In genomic region chr11:94494200-94494545, GRCh38 we compare ENCODE assay signal across 6 cellular contexts. TPM values are rescaled to one million over a fixed set of nuclear protein-coding genes. Genes with fewer than 3 reads are reported as not detected.
A peak's percentile ranks its signal among the peaks of the same experiment; 100 is the strongest.
DNase-seq lines count a peak whose midpoint lies in the region; FAIRE-seq and TF ChIP-seq lines count a peak whose summit lies in the region.

No MANE protein-coding gene starts in this region.

- peak overlapping the region; percentile 76 for H2AFZ ChIP-seq in keratinocyte (ENCODE audit: control insufficient read depth, low read length)

- peaks cover 18 to 30% (median 24%) of the 10 kb centered on the region in 10 experiments for H3K4me1 ChIP-seq in BLaER1 treated with 17β-estradiol and CSF1 and Interleukin-3, amounts not matched to agents 10 nM and 100 nM
- peaks cover 13% of the 10 kb centered on the region for H3K4me1 ChIP-seq in keratinocyte (ENCODE audit: control insufficient read depth, extremely low read depth, insufficient read depth, low read length)

- no peak for TF ChIP-seq CTCF in keratinocyte (optimal IDR thresholded peaks at IDR 0.05 in 1 of 3, IDR thresholded peaks at IDR 0.05 in 1 of 3, conservative IDR thresholded peaks at IDR 0.05 in 1 of 3; ENCODE audit: extremely low read depth in 1 of 3, insufficient read depth in 2 of 3, low read length in 3 of 3)

- peaks cover 19% of the 10 kb centered on the region for H3K79me2 ChIP-seq in keratinocyte (ENCODE audit: control insufficient read depth, insufficient read depth, low read length)

- H3K4me2 ChIP-seq in BLaER1 treated with 17β-estradiol and CSF1 and Interleukin-3, amounts not matched to agents 10 nM and 100 nM = peak overlapping the region; percentile 78 to 94 (median 84)
- H3K4me2 ChIP-seq in keratinocyte (ENCODE audit: control insufficient read depth, extremely low read depth, insufficient read depth, low read depth, low read length) = peak overlapping the region; percentile 94

- FAIRE-seq in keratinocyte (lab: Jason Lieb, UNC) = no peak

- peak overlapping the region; percentile 82 to 93 (median 88) for H3K27ac ChIP-seq in BLaER1 treated with 17β-estradiol and CSF1 and Interleukin-3, amounts not matched to agents 10 nM and 100 nM
- peak overlapping the region; percentile 93 for H3K27ac ChIP-seq in keratinocyte (ENCODE audit: control insufficient read depth, insufficient read depth, low read length)

- H3K36me3 ChIP-seq in BLaER1 treated with 17β-estradiol and CSF1 and Interleukin-3, amounts not matched to agents 10 nM and 100 nM = peaks cover 41 to 52% (median 45%) of the 10 kb centered on the region in 11 experiments
- H3K36me3 ChIP-seq in H7 (replicated peaks; ENCODE audit: control insufficient read depth, insufficient read depth, low read length) = peaks cover 6% of the 10 kb centered on the region
- H3K36me3 ChIP-seq in keratinocyte (ENCODE audit: control insufficient read depth in 2 of 2, extremely low read depth in 1 of 2, insufficient read depth in 2 of 2, low read length in 2 of 2) = peaks cover 2 to 10% of the 10 kb centered on the region in 2 experiments

- dilution Hi-C loops in keratinocyte (cut with MboI; ENCODE audit: extremely low pct_ligation_motif_present, low sequenced_read_pairs) = no loop called here

- H3K9me1 ChIP-seq in keratinocyte (ENCODE audit: control insufficient read depth, extremely low read depth, insufficient read depth, low read length) = no peaks in the 10 kb centered on the region

- H3K4me3 ChIP-seq in BLaER1 treated with 17β-estradiol and CSF1 and Interleukin-3, amounts not matched to agents 10 nM and 100 nM = peak overlapping the region; percentile 74 to 91 (median 86)
- H3K4me3 ChIP-seq in H7 (ENCODE audit: insufficient read depth, low read depth, low read length) = peak overlapping the region; percentile 74
- peak overlapping the region; percentile 84 to 93 (median 88) for H3K4me3 ChIP-seq in keratinocyte (ENCODE audit: control insufficient read depth in 2 of 3, extremely low read depth in 1 of 3, insufficient read depth in 2 of 3, low read depth in 1 of 3, low read length in 3 of 3)

- peaks cover 0 to 13% (median 0%) of the 10 kb centered on the region in 11 experiments; a peak in 2 of 22 replicates for H4K20me1 ChIP-seq in BLaER1 treated with 17β-estradiol and CSF1 and Interleukin-3, amounts not matched to agents 10 nM and 100 nM
- no peaks in the 10 kb centered on the region for H4K20me1 ChIP-seq in keratinocyte (ENCODE audit: control insufficient read depth, extremely low read depth, insufficient read depth, low read length)

- peak overlapping the region; percentile 87 to 94 (median 91) for H3K9ac ChIP-seq in BLaER1 treated with 17β-estradiol and CSF1 and Interleukin-3, amounts not matched to agents 10 nM and 100 nM
- H3K9ac ChIP-seq in keratinocyte (ENCODE audit: control insufficient read depth, extremely low read depth, insufficient read depth, low read length) = peak overlapping the region; percentile 95

- DNase-seq in H7 (no peak), SW480 (ENCODE audit: low spot score) (peak; percentile 21), keratinocyte (ENCODE audit: low read depth, low spot score) (no peak), NCI-H2196 (lab: John Stamatoyannopoulos, UW; ENCODE audit: unreplicated experiment) (no peak), NOMO-1 (lab: John Stamatoyannopoulos, UW; ENCODE audit: unreplicated experiment in 2 of 2) (no peak)

- H3K9me3 ChIP-seq in BLaER1 treated with 17β-estradiol and CSF1 and Interleukin-3, amounts not matched to agents 10 nM and 100 nM (replicated peaks in 1 of 11) = peaks cover 0 to 3% (median 0%) of the 10 kb centered on the region in 11 experiments; a peak in 2 of 22 replicates
- no peaks in the 10 kb centered on the region for H3K9me3 ChIP-seq in keratinocyte (ENCODE audit: control insufficient read depth, low read depth, low read length)

- H3K27me3 ChIP-seq in BLaER1 treated with 17β-estradiol and CSF1 and Interleukin-3, amounts not matched to agents 10 nM and 100 nM = no peaks in the 10 kb centered on the region
- H3K27me3 ChIP-seq in H7 (ENCODE audit: control insufficient read depth, insufficient read depth, low read length) = no peaks in the 10 kb centered on the region
- H3K27me3 ChIP-seq in keratinocyte (ENCODE audit: control insufficient read depth, extremely low read depth, insufficient read depth, low read length) = no peaks in the 10 kb centered on the region

RNA-seq across cellular contexts. Expression of gene ANKRD49, which starts 0.4 kb away (rescaled TPM):
- 10.0 and 18.2 TPM in 2 replicates for total RNA-seq in H7 (2014; rRNA removed; shearing (Covaris generic))
- polyA plus RNA-seq in keratinocyte = 7.9 to 17.1 TPM (median 15.0 TPM) in 3 replicates
- polyA plus RNA-seq in keratinocyte (2011; ENCODE audit: low read depth) = 57.7 TPM
- polyA plus RNA-seq in keratinocyte (2011; cell fraction: cytosol; rRNA removed) = 4.7 and 10.5 TPM in 2 replicates
- polyA plus RNA-seq in keratinocyte (2011; cell fraction: nucleus; rRNA removed) = 18.3 and 25.2 TPM in 2 replicates
- 7.6 and 15.6 TPM in 2 replicates for polyA plus RNA-seq in keratinocyte (2012; ENCODE audit: low replicate concordance)
- 1.2 to 7.2 TPM (median 4.1 TPM) in 3 replicates for polyA minus RNA-seq in keratinocyte
- polyA minus RNA-seq in keratinocyte (2011; cell fraction: cytosol; rRNA and poly(A)+ RNA removed) = 5.2 TPM
- 3.3 and 4.7 TPM in 2 replicates for polyA minus RNA-seq in keratinocyte (2011; cell fraction: nucleus; rRNA and poly(A)+ RNA removed)

RNA-seq across cellular contexts. Expression of gene MRE11, which starts 0.5 kb away (rescaled TPM):
- total RNA-seq in H7 (2014; rRNA removed; shearing (Covaris generic)) = 14.8 and 18.5 TPM in 2 replicates
- polyA plus RNA-seq in keratinocyte = 6.9 to 12.4 TPM (median 7.0 TPM) in 3 replicates
- 7.5 TPM for polyA plus RNA-seq in keratinocyte (2011; ENCODE audit: low read depth)
- polyA plus RNA-seq in keratinocyte (2011; cell fraction: cytosol; rRNA removed) = 4.3 and 9.6 TPM in 2 replicates
- 11.8 and 14.6 TPM in 2 replicates for polyA plus RNA-seq in keratinocyte (2011; cell fraction: nucleus; rRNA removed)
- polyA plus RNA-seq in keratinocyte (2012; ENCODE audit: low replicate concordance) = 6.3 and 9.9 TPM in 2 replicates
- 2.0 to 12.9 TPM (median 4.6 TPM) in 3 replicates for polyA minus RNA-seq in keratinocyte
- 9.0 TPM for polyA minus RNA-seq in keratinocyte (2011; cell fraction: cytosol; rRNA and poly(A)+ RNA removed)
- 8.1 and 18.7 TPM in 2 replicates for polyA minus RNA-seq in keratinocyte (2011; cell fraction: nucleus; rRNA and poly(A)+ RNA removed)

RNA-seq across cellular contexts. Expression of gene C11orf97, which starts 18.1 kb away (rescaled TPM):
- not detected in 2 replicates for total RNA-seq in H7 (2014; rRNA removed; shearing (Covaris generic))
- not detected in 3 replicates for polyA plus RNA-seq in keratinocyte
- not detected for polyA plus RNA-seq in keratinocyte (2011; ENCODE audit: low read depth)
- not detected in 2 replicates for polyA plus RNA-seq in keratinocyte (2011; cell fraction: cytosol; rRNA removed)
- not detected in 2 replicates for polyA plus RNA-seq in keratinocyte (2011; cell fraction: nucleus; rRNA removed)
- not detected in 2 replicates for polyA plus RNA-seq in keratinocyte (2012; ENCODE audit: low replicate concordance)
- polyA minus RNA-seq in keratinocyte = not detected in 3 replicates
- not detected for polyA minus RNA-seq in keratinocyte (2011; cell fraction: cytosol; rRNA and poly(A)+ RNA removed)
- polyA minus RNA-seq in keratinocyte (2011; cell fraction: nucleus; rRNA and poly(A)+ RNA removed) = not detected in 2 replicates

RNA-seq across cellular contexts. Expression of gene FUT4, which starts 49.5 kb away (rescaled TPM):
- 7.5 and 8.6 TPM in 2 replicates for total RNA-seq in H7 (2014; rRNA removed; shearing (Covaris generic))
- polyA plus RNA-seq in keratinocyte = 0.33 to 0.77 TPM (median 0.39 TPM) in 3 replicates
- polyA plus RNA-seq in keratinocyte (2011; ENCODE audit: low read depth) = not detected
- polyA plus RNA-seq in keratinocyte (2011; cell fraction: cytosol; rRNA removed) = 0.26 and 0.30 TPM in 2 replicates
- polyA plus RNA-seq in keratinocyte (2011; cell fraction: nucleus; rRNA removed) = 0.61 and 0.67 TPM in 2 replicates
- polyA plus RNA-seq in keratinocyte (2012; ENCODE audit: low replicate concordance) = 0.08 and 0.62 TPM in 2 replicates
- polyA minus RNA-seq in keratinocyte = 0.30 to 0.49 TPM (median 0.48 TPM) in 3 replicates
- polyA minus RNA-seq in keratinocyte (2011; cell fraction: cytosol; rRNA and poly(A)+ RNA removed) = 0.38 TPM
- polyA minus RNA-seq in keratinocyte (2011; cell fraction: nucleus; rRNA and poly(A)+ RNA removed) = 0.63 and 1.1 TPM in 2 replicates
